In the genomic region with DNA sequence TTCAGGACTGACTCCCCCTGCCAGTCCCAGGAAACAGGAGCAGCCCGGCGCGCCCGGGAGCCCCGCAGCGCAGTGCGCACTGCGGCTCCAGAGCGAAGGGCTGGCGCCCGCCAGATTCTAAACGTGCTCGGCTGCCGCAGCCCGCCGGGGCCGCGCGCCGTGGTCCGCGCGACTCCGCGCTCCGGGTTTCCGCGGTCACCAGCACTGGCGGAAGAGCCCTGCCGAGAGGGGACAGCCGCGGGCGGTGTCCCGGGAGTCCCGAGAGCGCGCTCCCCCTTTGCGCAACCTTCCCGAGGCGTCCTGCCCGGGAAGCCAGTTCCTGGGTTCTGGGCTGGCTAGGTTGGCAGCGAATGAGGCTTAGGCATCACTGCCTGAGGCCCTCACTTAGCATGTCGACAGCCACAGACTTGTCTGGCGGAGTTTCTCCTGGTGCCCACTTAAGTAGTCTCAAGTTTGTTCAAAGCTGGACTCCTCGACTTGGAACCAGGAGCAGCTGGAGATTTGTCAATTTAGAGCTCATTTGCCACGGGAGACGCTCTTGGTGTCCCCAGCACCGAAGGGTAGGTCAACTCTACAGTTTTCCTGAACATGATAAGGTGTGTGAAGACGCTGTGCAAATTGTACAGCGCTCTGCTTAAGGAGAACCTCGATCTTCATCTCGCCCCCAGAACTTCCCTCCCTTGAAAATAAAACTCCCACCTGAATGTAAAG, we compare ENCODE assay signal across 1 cellular context.
TF ChIP-seq lines count a peak whose summit lies in the region.

No MANE protein-coding gene starts in this region.

TF ChIP-seq in SK-N-SH, 30 proteins besides CTCF, POLR2A, EP300 and RAD21 (continued from another document):
- TF ChIP-seq MXI1 (IDR thresholded peaks at IDR 0.05; ENCODE audit: low read depth, low read length) (peak; percentile 78; the same call in 1 of the 2 replicates), TAF1 (IDR thresholded peaks at IDR 0.05; ENCODE audit: borderline replicate concordance, low read depth, low read length) (peak; percentile 36; the same call in 1 of the 2 replicates), CHD2 (IDR thresholded peaks at IDR 0.05; ENCODE audit: low read length, partially characterized antibody) (peak; percentile 54), IRF3 (IDR thresholded peaks at IDR 0.05; ENCODE audit: low read depth, low read length) (no peak), ZBTB33 (IDR thresholded peaks at IDR 0.05; ENCODE audit: borderline replicate concordance, low read depth) (no peak), NRF1 (IDR thresholded peaks at IDR 0.05; ENCODE audit: low read depth, low read length) (no peak), MEF2A (IDR thresholded peaks at IDR 0.05; ENCODE audit: borderline replicate concordance, low read depth) (no peak), GATA2 (CRISPR knock-in tag; IDR thresholded peaks at IDR 0.05) (no peak), FOXM1 (IDR thresholded peaks at IDR 0.05; ENCODE audit: low read depth) (no peak), SIN3A (IDR thresholded peaks at IDR 0.05; ENCODE audit: borderline replicate concordance, low read depth, low read length) (peak; percentile 55; the same call in 1 of the 2 replicates), FOSL2 (IDR thresholded peaks at IDR 0.05; ENCODE audit: borderline replicate concordance, low read depth) (no peak), FOXJ3 (CRISPR knock-in tag; IDR thresholded peaks at IDR 0.05) (no peak), EZH2phosphoT487 (IDR thresholded peaks at IDR 0.05; ENCODE audit: borderline replicate concordance, low read depth) (no peak), RCOR1 (IDR thresholded peaks at IDR 0.05; ENCODE audit: low read length) (peak; percentile 52; the same call in 1 of the 2 replicates), JUND (IDR thresholded peaks at IDR 0.05) (peak; percentile 36; the same call in 1 of the 2 replicates), YY1 (IDR thresholded peaks at IDR 0.05; ENCODE audit: low read depth) (0 out of 2 replicates have a peak, but pooled peaks have one; percentile 47), POLR2AphosphoS5 (IDR thresholded peaks at IDR 0.05; ENCODE audit: low read depth, low read length) (no peak), MAX (IDR thresholded peaks at IDR 0.05; ENCODE audit: low read depth) (0 out of 2 replicates have a peak, but pooled peaks have one; percentile 34)
- TF ChIP-seq, protein P1, sequence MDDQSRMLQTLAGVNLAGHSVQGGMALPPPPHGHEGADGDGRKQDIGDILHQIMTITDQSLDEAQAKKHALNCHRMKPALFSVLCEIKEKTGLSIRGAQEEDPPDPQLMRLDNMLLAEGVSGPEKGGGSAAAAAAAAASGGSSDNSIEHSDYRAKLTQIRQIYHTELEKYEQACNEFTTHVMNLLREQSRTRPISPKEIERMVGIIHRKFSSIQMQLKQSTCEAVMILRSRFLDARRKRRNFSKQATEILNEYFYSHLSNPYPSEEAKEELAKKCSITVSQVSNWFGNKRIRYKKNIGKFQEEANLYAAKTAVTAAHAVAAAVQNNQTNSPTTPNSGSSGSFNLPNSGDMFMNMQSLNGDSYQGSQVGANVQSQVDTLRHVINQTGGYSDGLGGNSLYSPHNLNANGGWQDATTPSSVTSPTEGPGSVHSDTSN (IDR thresholded peaks at IDR 0.05), result 0 out of 2 replicates have a peak, but pooled peaks have one; percentile 12
- TF ChIP-seq, protein P2, sequence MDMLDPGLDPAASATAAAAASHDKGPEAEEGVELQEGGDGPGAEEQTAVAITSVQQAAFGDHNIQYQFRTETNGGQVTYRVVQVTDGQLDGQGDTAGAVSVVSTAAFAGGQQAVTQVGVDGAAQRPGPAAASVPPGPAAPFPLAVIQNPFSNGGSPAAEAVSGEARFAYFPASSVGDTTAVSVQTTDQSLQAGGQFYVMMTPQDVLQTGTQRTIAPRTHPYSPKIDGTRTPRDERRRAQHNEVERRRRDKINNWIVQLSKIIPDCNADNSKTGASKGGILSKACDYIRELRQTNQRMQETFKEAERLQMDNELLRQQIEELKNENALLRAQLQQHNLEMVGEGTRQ (IDR thresholded peaks at IDR 0.05; ENCODE audit: borderline replicate concordance, low read depth, low read length), result no peak
